ENCODE assay signal across 8 cellular contexts in the genomic region with DNA sequence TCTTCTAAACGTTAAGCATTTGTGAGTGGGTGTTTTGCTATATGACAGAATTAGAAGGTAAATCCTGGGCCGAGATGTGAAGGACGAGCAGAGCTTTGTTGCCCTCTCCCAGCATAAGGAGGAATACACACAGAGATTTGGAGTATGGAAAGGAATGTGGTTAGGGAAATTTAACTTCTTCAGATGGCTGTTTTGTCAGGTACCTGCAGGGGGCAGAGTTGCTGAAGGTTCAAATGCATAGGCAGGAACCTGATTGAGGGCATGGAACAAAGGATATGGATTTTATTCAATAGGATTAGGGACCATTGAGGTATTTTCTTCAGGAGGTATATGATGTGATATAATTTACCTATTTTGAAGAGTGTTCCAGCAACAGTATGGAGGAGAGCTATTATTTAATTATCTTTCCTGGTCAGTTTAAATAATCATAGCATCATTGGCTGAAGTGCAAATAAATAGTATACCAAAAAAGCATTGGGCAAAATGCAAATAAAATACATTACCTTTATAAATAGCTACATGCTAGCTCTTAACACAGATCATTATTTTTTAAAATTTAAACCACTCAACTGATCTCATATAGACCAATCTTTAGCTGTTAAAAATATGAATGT.
DNase-seq lines count a peak whose midpoint lies in the region; ATAC-seq, FAIRE-seq and TF ChIP-seq lines count a peak whose summit lies in the region.

No MANE protein-coding gene starts in this region.

- H3K4me1 ChIP-seq in mucosa of descending colon (ENCODE audit: low read depth): no peaks in the 10 kb centered on the region

- POLR2A ChIA-PET in AG04449 (lab: Yijun Ruan, JAX): no interaction called here

- H3K4me3 ChIP-seq in AG04449 (ENCODE audit: low read depth, low read length) (no peak overlapping the region), bronchial epithelial cell (ENCODE audit: low read depth, low read length) (no peak overlapping the region), mucosa of descending colon (no peak overlapping the region)

- H3K9me3 ChIP-seq in mucosa of descending colon: no peaks in the 10 kb centered on the region

- TF ChIP-seq CTCF in AG04449 (IDR thresholded peaks at IDR 0.05; ENCODE audit: insufficient read depth, low read length, missing control alignments): peak; percentile 40
- TF ChIP-seq CTCF in GM12873 (IDR thresholded peaks at IDR 0.05; ENCODE audit: insufficient read depth, low read depth, low read length, missing control alignments): peak; percentile 70
- peak; percentile 67 for TF ChIP-seq CTCF in bronchial epithelial cell (IDR thresholded peaks at IDR 0.05; ENCODE audit: insufficient read depth, low read length, severe bottlenecking)
- peak; percentile 11 for TF ChIP-seq CTCF in mucosa of descending colon (IDR thresholded peaks at IDR 0.05)

- FAIRE-seq in bronchial epithelial cell (lab: Jason Lieb, UNC): no peak

- H3K27me3 ChIP-seq in bronchial epithelial cell (ENCODE audit: control insufficient read depth, insufficient read depth, low read length): no peaks in the 10 kb centered on the region

- CTCF ChIA-PET in AG04449 (lab: Yijun Ruan, JAX): interaction anchor here (0.7 to 2.9 kb wide), 15 partner anchors 9 to 129 kb away, joined by 3 to 19 read pairs (median 6); no protein-coding TSS in a partner anchor

- H3K36me3 ChIP-seq in bronchial epithelial cell (ENCODE audit: control insufficient read depth, insufficient read depth, low read length) (no peaks in the 10 kb centered on the region), mucosa of descending colon (ENCODE audit: low read depth) (no peaks in the 10 kb centered on the region)

- DNase-seq in AG04449 (ENCODE audit: low read depth, low spot score) (no peak), NCI-H748 (lab: John Stamatoyannopoulos, UW; ENCODE audit: unreplicated experiment) (peak; percentile 79), bronchial epithelial cell (ENCODE audit: low read depth) (peak; percentile 62), mucosa of descending colon (peak in 2 of 3 donors; percentile 30 to 64)
- DNase-seq in effector CD4-positive, alpha-beta T cell: no peak

- ATAC-seq in HG03064 (IDR thresholded peaks at IDR 0.05; ENCODE audit: low read depth, unreplicated experiment): peak; percentile 69
- ATAC-seq in mucosa of descending colon: peak; percentile 49
- no peak for ATAC-seq in GM19023 (IDR thresholded peaks at IDR 0.05; ENCODE audit: unreplicated experiment)

- intact Hi-C loops in mucosa of descending colon (cut with DNase I, micrococcal nuclease): no loop called here

Comparison
In these comparisons a context has a peak if more than half of its experiments do, and no peak if none do; other contexts are left out.
1. DNase-seq: peak in NCI-H748 (single experiment), bronchial epithelial cell (single experiment) and mucosa of descending colon (2 of 3); none in AG04449 (single experiment) and effector CD4-positive, alpha-beta T cell (single experiment).
2. CTCF ChIP-seq: peak in every context shown above with its lines; median percentile 70 in GM12873; 67 in bronchial epithelial cell; 40 in AG04449; 11 in mucosa of descending colon.